8 cellular contexts compared by ENCODE assay signal in the genomic region with DNA sequence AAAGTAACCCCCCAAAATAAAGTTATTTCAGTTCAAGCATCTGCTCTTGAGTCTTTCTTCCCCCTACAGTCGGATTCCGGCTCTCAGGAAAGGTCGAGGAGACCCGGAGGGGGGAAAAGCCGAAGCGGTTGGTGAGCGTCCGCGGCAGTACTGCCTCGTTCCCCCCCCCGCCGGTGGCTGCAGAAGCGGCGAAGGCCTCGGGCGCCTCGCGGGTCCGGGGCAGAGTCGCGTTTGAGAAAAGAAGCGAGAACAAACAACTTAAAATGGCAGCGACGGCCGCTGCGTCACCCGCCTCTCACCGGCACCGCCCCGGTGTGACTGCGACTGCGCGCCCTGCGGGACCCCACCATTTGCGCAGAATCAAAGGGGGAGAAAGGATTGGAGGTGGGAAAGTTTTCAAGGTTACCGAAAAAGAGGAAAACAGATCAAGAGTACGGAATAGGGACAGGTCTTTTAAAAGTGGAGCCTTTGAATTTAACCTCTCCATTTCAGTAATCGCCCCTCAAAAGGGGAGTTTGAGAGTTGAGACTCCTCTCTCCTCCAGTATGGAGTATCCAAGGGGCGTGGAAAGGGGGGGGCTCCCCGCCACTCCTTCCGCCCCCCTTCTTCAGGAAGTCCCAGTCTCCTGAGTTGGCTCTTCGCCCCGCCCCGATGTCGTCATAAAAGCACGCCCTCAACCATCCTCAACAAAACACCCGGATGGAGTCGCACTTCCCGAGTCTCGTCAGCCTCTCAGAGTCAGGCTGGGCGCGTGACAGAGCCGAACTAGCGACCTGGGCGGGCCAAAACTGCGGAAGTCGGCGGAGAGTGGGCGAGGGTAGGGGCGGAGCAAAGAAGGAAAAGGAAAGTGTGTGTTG. TPM values are rescaled to one million over a fixed set of nuclear protein-coding genes. Genes with fewer than 3 reads are reported as not detected.
DNase-seq lines count a peak whose midpoint lies in the region; ATAC-seq, FAIRE-seq and TF ChIP-seq lines count a peak whose summit lies in the region.

No MANE protein-coding gene starts in this region.

- CTCF ChIA-PET in endothelial cell of umbilical vein (lab: Charles Lee): interaction anchor here (1.0 to 2.6 kb wide), 7 partner anchors 13 to 140 kb away, joined by 3 to 14 read pairs (median 4); no protein-coding TSS in a partner anchor

- H3K9me1 ChIP-seq in endothelial cell of umbilical vein (replicated peaks; ENCODE audit: control insufficient read depth, extremely low read depth, insufficient read depth, low read length): no peaks in the 10 kb centered on the region

- intact Hi-C loops in endothelial cell of umbilical vein (cut with micrococcal nuclease): loop anchor here (1.0 to 10.0 kb wide), 6 partner anchors 22 to 1274 kb away; a partner anchor contains a TSS

- H3K79me2 ChIP-seq in OCI-LY3 (ENCODE audit: low read length) (peaks cover 48% of the 10 kb centered on the region), endothelial cell of umbilical vein (ENCODE audit: control insufficient read depth, insufficient read depth, low read length) (peaks cover 47% of the 10 kb centered on the region)

- dilution Hi-C loops in endothelial cell of umbilical vein (cut with MboI; ENCODE audit: extremely low pct_ligation_motif_present, low sequenced_read_pairs): no loop called here

- peaks cover 5% of the 10 kb centered on the region for H3K36me3 Mint-ChIP-seq in mesothelial cell of epicardium

- FAIRE-seq in endothelial cell of umbilical vein (lab: Jason Lieb, UNC): peak; percentile 98

- peaks cover 25% of the 10 kb centered on the region for H3K4me1 ChIP-seq in OCI-LY3 (ENCODE audit: low read length)
- H3K4me1 ChIP-seq in endothelial cell of umbilical vein (ENCODE audit: control insufficient read depth, extremely low read depth, insufficient read depth, low read length): peaks cover 34% of the 10 kb centered on the region

- TF ChIP-seq POLR2A in endothelial cell of umbilical vein (IDR thresholded peaks at IDR 0.05; ENCODE audit: low read depth, low read length): peak; percentile 98

- H3K27me3 ChIP-seq in OCI-LY3 (ENCODE audit: low read depth, low read length) (no peaks in the 10 kb centered on the region), endothelial cell of umbilical vein (ENCODE audit: control insufficient read depth in 2 of 2, insufficient read depth in 2 of 2, low read length in 2 of 2) (no peaks in the 10 kb centered on the region)

- no TSS peak for BruUV-seq in endothelial cell of umbilical vein (replicated peaks; lab: Mats Ljungman, UMichigan)

- peak; percentile 90 for ATAC-seq in GM21528 (IDR thresholded peaks at IDR 0.05; ENCODE audit: low FRiP score, unreplicated experiment)

- peak overlapping the region; percentile 100 for H3K4me3 ChIP-seq in OCI-LY3 (ENCODE audit: low read length)
- H3K4me3 ChIP-seq in endothelial cell of umbilical vein (replicated peaks in 1 of 3; ENCODE audit: insufficient read depth in 1 of 3, low read depth in 1 of 3, low read length in 3 of 3): peak overlapping the region; percentile 81 to 89 (median 86)

- H3K9me3 ChIP-seq in OCI-LY3 (ENCODE audit: insufficient read depth, low read length) (no peaks in the 10 kb centered on the region), endothelial cell of umbilical vein (replicated peaks; ENCODE audit: control insufficient read depth, insufficient read depth, low read length) (no peaks in the 10 kb centered on the region)

- H3K9me3 Mint-ChIP-seq in mesothelial cell of epicardium: no peaks in the 10 kb centered on the region

- no peaks in the 10 kb centered on the region for H3K27me3 Mint-ChIP-seq in mesothelial cell of epicardium (ENCODE audit: low read depth)

- H3K4me1 Mint-ChIP-seq in mesothelial cell of epicardium: peaks cover 36% of the 10 kb centered on the region

- H3K4me2 ChIP-seq in OCI-LY3 (ENCODE audit: low read length) (peak overlapping the region; percentile 90), endothelial cell of umbilical vein (ENCODE audit: insufficient read depth, low read length) (peak overlapping the region; percentile 68)

- no peak for TF ChIP-seq CTCF in OCI-LY3 (IDR thresholded peaks at IDR 0.05; ENCODE audit: low read depth, low read length)
- no peak for TF ChIP-seq CTCF in endothelial cell of umbilical vein (IDR thresholded peaks at IDR 0.05; ENCODE audit: extremely low read depth in 1 of 2, insufficient read depth in 1 of 2, low read depth in 1 of 2, low read length in 2 of 2)
- no peak for TF ChIP-seq CTCF in mesothelial cell of epicardium (IDR thresholded peaks at IDR 0.05; ENCODE audit: unreplicated experiment)

- H3K9ac ChIP-seq in OCI-LY3 (ENCODE audit: low read length): peak overlapping the region; percentile 100
- peak overlapping the region; percentile 100 for H3K9ac ChIP-seq in endothelial cell of umbilical vein (replicated peaks; ENCODE audit: extremely low read depth, insufficient read depth, low read length)

- H3K36me3 ChIP-seq in OCI-LY3 (replicated peaks; ENCODE audit: low read depth, low read length): peaks cover 30% of the 10 kb centered on the region
- H3K36me3 ChIP-seq in endothelial cell of umbilical vein (ENCODE audit: control insufficient read depth in 2 of 2, extremely low read depth in 1 of 2, insufficient read depth in 2 of 2, low read length in 2 of 2): peaks cover 0 to 4% of the 10 kb centered on the region in 2 experiments

- H4K20me1 ChIP-seq in OCI-LY3 (ENCODE audit: insufficient read depth, low read length) (peaks cover 34% of the 10 kb centered on the region), endothelial cell of umbilical vein (replicated peaks; ENCODE audit: control insufficient read depth, extremely low read depth, insufficient read depth, low read length) (peaks cover 15% of the 10 kb centered on the region)

- H3K27ac Mint-ChIP-seq in mesothelial cell of epicardium: peak overlapping the region; percentile 100

- peak overlapping the region; percentile 63; the same call in 1 of the 2 replicates for H2AFZ ChIP-seq in OCI-LY3 (ENCODE audit: low read depth, low read length)
- peak overlapping the region; percentile 43 for H2AFZ ChIP-seq in endothelial cell of umbilical vein (ENCODE audit: low read depth, low read length)

- peak overlapping the region; percentile 97 for H3K27ac ChIP-seq in OCI-LY3 (ENCODE audit: low read length)
- peak overlapping the region; percentile 97 for H3K27ac ChIP-seq in endothelial cell of umbilical vein (ENCODE audit: insufficient read depth, low read depth, low read length)

- POLR2A ChIA-PET in endothelial cell of umbilical vein (lab: Charles Lee): interaction anchor here (1.6 kb wide), 1 partner anchor 22 kb away, joined by 18 read pairs; no protein-coding TSS in a partner anchor

- peak; percentile 99 for DNase-seq in DMS 273 treated with DMSO at 0.1 percent for 48 hours (lab: John Stamatoyannopoulos, UW)
- peak; percentile 78 for DNase-seq in HuH-7.5 (ENCODE audit: low spot score)
- DNase-seq in activated T-cell treated with anti-CD3 and anti-CD28 coated beads for 24 hours (ENCODE audit: low read depth): peak; percentile 100
- peak; percentile 100 for DNase-seq in endothelial cell of umbilical vein (ENCODE audit: low read depth, low spot score)
- DNase-seq in mesothelial cell of epicardium (ENCODE audit: low spot score in 2 of 2, unreplicated experiment in 2 of 2): peak; percentile 99
- DNase-seq in stimulated activated CD8-positive, alpha-beta memory T cell treated with anti-CD3 and anti-CD28 coated beads, Interleukin-15, amount 100 ng/mL, for 4 hours (ENCODE audit: low read depth in 2 of 2): peak; percentile 100

- peak overlapping the region; percentile 98 for H3K4me3 Mint-ChIP-seq in mesothelial cell of epicardium

RNA-seq across cellular contexts. Expression of a gene that starts 1.9 kb away (rescaled TPM):
- total RNA-seq in endothelial cell of umbilical vein (121 and 129 TPM in 2 replicates), mesothelial cell of epicardium (60.5 to 61.9 TPM (median 61.0 TPM) in 3 replicates)
- polyA plus RNA-seq in endothelial cell of umbilical vein: 34.7 and 36.5 TPM in 2 replicates
- polyA plus RNA-seq in endothelial cell of umbilical vein (2011; cell fraction: cytosol; rRNA removed): 55.6 and 58.9 TPM in 2 replicates
- 55.1 and 76.7 TPM in 2 replicates for polyA plus RNA-seq in endothelial cell of umbilical vein (2011; cell fraction: nucleus; rRNA removed)
- 57.2 and 77.1 TPM in 2 replicates for polyA plus RNA-seq in endothelial cell of umbilical vein (2012)
- polyA minus RNA-seq in endothelial cell of umbilical vein: 64.3 and 67.3 TPM in 2 replicates
- 52.2 TPM for polyA minus RNA-seq in endothelial cell of umbilical vein (2011; cell fraction: cytosol; rRNA and poly(A)+ RNA removed)
- polyA minus RNA-seq in endothelial cell of umbilical vein (2011; cell fraction: nucleus; rRNA and poly(A)+ RNA removed): 53.7 and 54.5 TPM in 2 replicates

RNA-seq across cellular contexts. Expression of a gene that starts 53.9 kb away (rescaled TPM):
- total RNA-seq in endothelial cell of umbilical vein (51.9 and 52.6 TPM in 2 replicates), mesothelial cell of epicardium (21.3 to 25.1 TPM (median 23.4 TPM) in 3 replicates)
- polyA plus RNA-seq in endothelial cell of umbilical vein: 19.0 and 25.4 TPM in 2 replicates
- polyA plus RNA-seq in endothelial cell of umbilical vein (2011; cell fraction: cytosol; rRNA removed): 29.7 and 38.1 TPM in 2 replicates
- 24.4 and 35.9 TPM in 2 replicates for polyA plus RNA-seq in endothelial cell of umbilical vein (2011; cell fraction: nucleus; rRNA removed)
- polyA plus RNA-seq in endothelial cell of umbilical vein (2012): 17.9 and 39.6 TPM in 2 replicates
- 20.2 and 28.5 TPM in 2 replicates for polyA minus RNA-seq in endothelial cell of umbilical vein
- polyA minus RNA-seq in endothelial cell of umbilical vein (2011; cell fraction: cytosol; rRNA and poly(A)+ RNA removed): 31.2 TPM
- polyA minus RNA-seq in endothelial cell of umbilical vein (2011; cell fraction: nucleus; rRNA and poly(A)+ RNA removed): 35.1 and 35.7 TPM in 2 replicates

RNA-seq across cellular contexts. Expression of a gene that starts 54.0 kb away (rescaled TPM):
- 15.3 and 24.1 TPM in 2 replicates for total RNA-seq in endothelial cell of umbilical vein
- polyA plus RNA-seq in endothelial cell of umbilical vein: 7.5 and 7.7 TPM in 2 replicates
- polyA plus RNA-seq in endothelial cell of umbilical vein (2011; cell fraction: cytosol; rRNA removed): 13.1 and 15.4 TPM in 2 replicates
- 4.7 and 8.0 TPM in 2 replicates for polyA plus RNA-seq in endothelial cell of umbilical vein (2011; cell fraction: nucleus; rRNA removed)
- polyA plus RNA-seq in endothelial cell of umbilical vein (2012): 16.0 and 25.9 TPM in 2 replicates
- 1.7 and 3.3 TPM in 2 replicates for polyA minus RNA-seq in endothelial cell of umbilical vein
- polyA minus RNA-seq in endothelial cell of umbilical vein (2011; cell fraction: cytosol; rRNA and poly(A)+ RNA removed): 6.1 TPM
- polyA minus RNA-seq in endothelial cell of umbilical vein (2011; cell fraction: nucleus; rRNA and poly(A)+ RNA removed): 0.82 and 0.87 TPM in 2 replicates
- 18.7 to 19.8 TPM (median 19.1 TPM) in 3 replicates for total RNA-seq in mesothelial cell of epicardium

RNA-seq across cellular contexts. Expression of a gene that starts 54.1 kb away (rescaled TPM):
- total RNA-seq in endothelial cell of umbilical vein: 35.3 and 39.2 TPM in 2 replicates
- 9.9 and 13.7 TPM in 2 replicates for polyA plus RNA-seq in endothelial cell of umbilical vein
- 22.1 and 22.3 TPM in 2 replicates for polyA plus RNA-seq in endothelial cell of umbilical vein (2011; cell fraction: cytosol; rRNA removed)
- 23.5 and 24.5 TPM in 2 replicates for polyA plus RNA-seq in endothelial cell of umbilical vein (2011; cell fraction: nucleus; rRNA removed)
- polyA plus RNA-seq in endothelial cell of umbilical vein (2012): 23.4 and 41.0 TPM in 2 replicates
- 13.9 and 15.0 TPM in 2 replicates for polyA minus RNA-seq in endothelial cell of umbilical vein
- 20.0 TPM for polyA minus RNA-seq in endothelial cell of umbilical vein (2011; cell fraction: cytosol; rRNA and poly(A)+ RNA removed)
- 20.8 and 21.1 TPM in 2 replicates for polyA minus RNA-seq in endothelial cell of umbilical vein (2011; cell fraction: nucleus; rRNA and poly(A)+ RNA removed)
- total RNA-seq in mesothelial cell of epicardium: 24.8 to 26.7 TPM (median 25.2 TPM) in 3 replicates

Comparison
In these comparisons a context has a peak if more than half of its experiments do, and no peak if none do; other contexts are left out.
1. Peak in every context shown above with its lines: DNase-seq, ATAC-seq, H3K4me3 ChIP-seq and H3K27ac ChIP-seq.